In genomic region chr6:44042261-44043035, GRCh38 we compare ENCODE assay signal across 11 cellular contexts.
DNase-seq lines count a peak whose midpoint lies in the region; ATAC-seq and TF ChIP-seq lines count a peak whose summit lies in the region.
"Had no signal": no experiment of that assay in that cellular context is flagged by ENCODE, and none has a peak within 500 bp of the region (broad histone marks: within the 10 kb centered on the region; RNA-seq: fewer than 3 reads in every experiment).

No MANE protein-coding gene starts in this region.

- no peak overlapping the region for H3K56ac ChIP-seq in H9 (ENCODE audit: insufficient read length, low read depth, low read length)

- no peak overlapping the region; the same call in 1 of the 2 replicates for H3K4ac ChIP-seq in H9 (ENCODE audit: low read depth, low read length)

- no peaks in the 10 kb centered on the region for H4K20me1 ChIP-seq in H9 (ENCODE audit: control insufficient read depth, insufficient read depth, insufficient read length)

- WGBS in H9 (ENCODE audit: extremely low coverage, insufficient read length, low lambda C conversion rate) = no CpG with 5 or more reads among the region's 4 CpGs
- 82% methylated on average over 2 of the region's 4 CpGs; no CpG with 5 or more reads in 1 of the 2 donors for WGBS in gastroesophageal sphincter (ENCODE audit: low coverage in 1 of 2), 2 donors

- no peak for TF ChIP-seq EP300 in gastroesophageal sphincter (IDR thresholded peaks at IDR 0.05)

- H3K4me1 Mint-ChIP-seq in H9 = peaks cover 40 to 48% of the 10 kb centered on the region in 2 experiments

- no peak overlapping the region for H3K4me3 Mint-ChIP-seq in H9
- H3K4me3 Mint-ChIP-seq: T-helper 1 cell treated with Interleukin-12 subunit alpha and Interleukin-12 subunit beta and Interleukin-4 antibody, amounts not matched to agents 30 μg/mL and 1 μg/mL, for 36 hours had no signal

- ATAC-seq in RWPE2 (ENCODE audit: low read depth) (no peak), gastroesophageal sphincter (no peak), HG03095 (IDR thresholded peaks at IDR 0.05; ENCODE audit: unreplicated experiment) (no peak)

- H3T11ph ChIP-seq in H9 (ENCODE audit: low read length) = no peak overlapping the region

- TF ChIP-seq CTCF in H9 (conservative IDR thresholded peaks at IDR 0.05) (no peak), RWPE2 (IDR thresholded peaks at IDR 0.05; ENCODE audit: poor library complexity, severe bottlenecking) (no peak), gastroesophageal sphincter (IDR thresholded peaks at IDR 0.05) (no peak)

- H4K8ac ChIP-seq in H9 (replicated peaks; ENCODE audit: insufficient read length, low read depth, low read length) = no peak overlapping the region

- H4K5ac ChIP-seq in H9 (ENCODE audit: insufficient read length, low read depth, low read length) = no peak overlapping the region

- H3K9me3 Mint-ChIP-seq in H9 = no peaks in the 10 kb centered on the region
- H3K9me3 Mint-ChIP-seq: T-helper 1 cell treated with Interleukin-12 subunit alpha and Interleukin-12 subunit beta and Interleukin-4 antibody, amounts not matched to agents 30 μg/mL and 1 μg/mL, for 36 hours had no signal

- H3K14ac ChIP-seq in H9 (ENCODE audit: insufficient read depth, low read length) = peak overlapping the region; percentile 34; the same call in 1 of the 2 replicates

- no peak overlapping the region for H2AFZ ChIP-seq in H9 (ENCODE audit: low read length)

- peaks cover 1% of the 10 kb centered on the region; the same call in 1 of the 2 replicates for H3K27me3 Mint-ChIP-seq in H9 (ENCODE audit: low read depth)

- peak overlapping the region; percentile 61 for H3K18ac ChIP-seq in H9 (ENCODE audit: insufficient read length, low read depth, low read length)

- H2BK5ac ChIP-seq in H9 (ENCODE audit: insufficient read length, low read length) = no peak overlapping the region

- peak overlapping the region in 2 of 3 experiments; percentile 24 to 93; a peak in 4 of 7 replicates for H3K27ac Mint-ChIP-seq in H9
- H3K27ac Mint-ChIP-seq: T-helper 1 cell treated with Interleukin-12 subunit alpha and Interleukin-12 subunit beta and Interleukin-4 antibody, amounts not matched to agents 30 μg/mL and 1 μg/mL, for 36 hours had no signal

- H3K27ac ChIP-seq in H9 (ENCODE audit: insufficient read length, low read depth, low read length) = no peak overlapping the region
- H3K27ac ChIP-seq in RWPE2 (ENCODE audit: poor library complexity, severe bottlenecking) = peak overlapping the region; percentile 99
- H3K27ac ChIP-seq in gastroesophageal sphincter = peak overlapping the region in 3 of 4 donors; percentile 64 to 88 (median 84)

- no peak overlapping the region for H4K91ac ChIP-seq in H9 (ENCODE audit: insufficient read length, low read depth, low read length)

- H2BK20ac ChIP-seq in H9 (ENCODE audit: low read depth, low read length, poor library complexity, severe bottlenecking) = no peak overlapping the region

- no peak overlapping the region for H3K4me3 ChIP-seq in RWPE2 (ENCODE audit: severe bottlenecking)
- no peak overlapping the region for H3K4me3 ChIP-seq in gastroesophageal sphincter
- peak overlapping the region; percentile 7 for H3K4me3 ChIP-seq in skeletal muscle satellite cell (ENCODE audit: low read length)

- H3K27me3 ChIP-seq in H9 (ENCODE audit: insufficient read depth, low read length) (no peaks in the 10 kb centered on the region), RWPE2 (ENCODE audit: insufficient read depth, poor library complexity, severe bottlenecking) (no peaks in the 10 kb centered on the region), gastroesophageal sphincter (no peaks in the 10 kb centered on the region), skeletal muscle satellite cell (ENCODE audit: control insufficient read depth, insufficient read depth, low read length) (no peaks in the 10 kb centered on the region)

- no peaks in the 10 kb centered on the region for H3K79me2 ChIP-seq in H9 (ENCODE audit: insufficient read depth, low read length)

- H3K36me3 ChIP-seq in RWPE2 (ENCODE audit: low read depth) = no peaks in the 10 kb centered on the region
- H3K36me3 ChIP-seq in gastroesophageal sphincter = no peaks in the 10 kb centered on the region
- H3K36me3 ChIP-seq in skeletal muscle satellite cell (ENCODE audit: insufficient read depth, low read length) = no peaks in the 10 kb centered on the region

- no peak overlapping the region for H2BK120ac ChIP-seq in H9 (ENCODE audit: low read depth, low read length, poor library complexity, severe bottlenecking)

- H2BK12ac ChIP-seq in H9 (ENCODE audit: insufficient read length, low read depth, low read length) = no peak overlapping the region

- no peak overlapping the region for H3K4me2 ChIP-seq in H9 (ENCODE audit: insufficient read depth, insufficient read length, low read length)
- peak overlapping the region; percentile 70 for H3K4me2 ChIP-seq in skeletal muscle satellite cell (ENCODE audit: low read length)

- no peak overlapping the region for H2AK5ac ChIP-seq in H9 (ENCODE audit: insufficient read length, low read length)

- H3K36me3 Mint-ChIP-seq in H9 (ENCODE audit: insufficient read depth in 1 of 3, low read depth in 3 of 3) = no peaks in the 10 kb centered on the region

- TF ChIP-seq POLR2A in gastroesophageal sphincter (IDR thresholded peaks at IDR 0.05) = no peak

- H2BK15ac ChIP-seq in H9 (ENCODE audit: low read depth, low read length) = no peak overlapping the region

- H3K23me2 ChIP-seq in H9 (ENCODE audit: insufficient read length, low read depth, low read length, poor library complexity, severe bottlenecking) = no peaks in the 10 kb centered on the region

- peaks cover 10% of the 10 kb centered on the region; the same call in 1 of the 2 replicates for H3K4me1 ChIP-seq in H9 (ENCODE audit: insufficient read depth, low read length)
- H3K4me1 ChIP-seq in RWPE2 (ENCODE audit: insufficient read depth, poor library complexity, severe bottlenecking) = peaks cover 43% of the 10 kb centered on the region
- H3K4me1 ChIP-seq in gastroesophageal sphincter = peaks cover 2 to 67% (median 32%) of the 10 kb centered on the region in 3 donors
- H3K4me1 ChIP-seq in skeletal muscle satellite cell (ENCODE audit: control insufficient read depth, insufficient read depth, low read length) = peaks cover 44% of the 10 kb centered on the region

- DNase-seq in H9 (no peak), RWPE2 (ENCODE audit: low spot score) (no peak), NCI-H69 (lab: John Stamatoyannopoulos, UW) (no peak)
- no peak for DNase-seq in stimulated activated CD4-positive, alpha-beta T cell treated with anti-CD3 and anti-CD28 coated beads, Interleukin-1b, Interleukin-23, amount 100 ng/mL, for 48 hours
- DNase-seq in stimulated activated CD4-positive, alpha-beta T cell treated with anti-CD3 and anti-CD28 coated beads, Interleukin-4, amount 100 ng/mL, for 1 hour = no peak
- DNase-seq: activated CD8-positive, alpha-beta memory T cell treated with anti-CD3 and anti-CD28 coated beads for 24 hours; NCI-H2029 treated with DMSO at 0.1 percent for 48 hours had no signal

- H3K9ac ChIP-seq in H9 (ENCODE audit: extremely low read depth, insufficient read length, low read length) (no peak overlapping the region), skeletal muscle satellite cell (ENCODE audit: low read depth, low read length) (peak overlapping the region; percentile 58)

- H3K79me1 ChIP-seq in H9 (ENCODE audit: insufficient read depth, low read depth, low read length, poor library complexity, severe bottlenecking) = no peaks in the 10 kb centered on the region

- no peaks in the 10 kb centered on the region for H3K9me3 ChIP-seq in H9 (ENCODE audit: control insufficient read depth, low read depth, low read length)
- H3K9me3 ChIP-seq in RWPE2 (ENCODE audit: severe bottlenecking) = no peaks in the 10 kb centered on the region
- H3K9me3 ChIP-seq in gastroesophageal sphincter = no peaks in the 10 kb centered on the region
- no peaks in the 10 kb centered on the region for H3K9me3 ChIP-seq in skeletal muscle satellite cell (replicated peaks; ENCODE audit: low read length)

- no peak overlapping the region for H3K23ac ChIP-seq in H9 (ENCODE audit: insufficient read length, low read depth, low read length)
